14 cellular contexts compared by ENCODE assay signal in the genomic region with DNA sequence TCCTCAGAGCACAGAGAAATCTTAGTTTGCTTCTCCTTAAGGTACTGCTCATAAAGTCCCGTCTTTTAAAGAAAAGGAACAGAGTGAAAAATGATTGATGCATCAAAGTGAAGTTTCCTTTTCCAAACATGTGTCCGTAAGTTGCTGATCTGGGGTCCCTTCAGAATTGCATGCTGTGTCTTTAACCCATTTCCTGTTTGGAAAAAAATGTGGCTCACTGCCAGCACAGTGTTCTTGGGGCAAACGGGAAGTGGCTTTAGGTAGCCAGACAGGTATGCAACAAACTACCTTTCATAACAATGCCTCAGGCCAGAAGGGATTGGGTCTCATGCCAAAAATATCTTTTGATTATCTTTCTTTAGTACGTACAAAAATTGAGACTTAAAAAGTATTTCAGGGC. TPM values are rescaled to one million over a fixed set of nuclear protein-coding genes. Genes with fewer than 3 reads are reported as not detected.
DNase-seq lines count a peak whose midpoint lies in the region; TF ChIP-seq lines count a peak whose summit lies in the region.
"Had no signal": no experiment of that assay in that cellular context is flagged by ENCODE, and none has a peak within 500 bp of the region (broad histone marks: within the 10 kb centered on the region; RNA-seq: fewer than 3 reads in every experiment).

No MANE protein-coding gene starts in this region.

- no peaks in the 10 kb centered on the region; a peak in 1 of 7 replicates for H3K36me3 Mint-ChIP-seq in H9 (ENCODE audit: insufficient read depth in 1 of 3, low read depth in 3 of 3)
- H3K36me3 Mint-ChIP-seq: CD4-positive, CD25-positive, alpha-beta regulatory T cell had no signal

- H2BK15ac ChIP-seq in H9 (ENCODE audit: low read depth, low read length): no peak overlapping the region

- no peaks in the 10 kb centered on the region for H3K79me1 ChIP-seq in H9 (ENCODE audit: insufficient read depth, low read depth, low read length, poor library complexity, severe bottlenecking)

- H3K56ac ChIP-seq in H9 (ENCODE audit: insufficient read length, low read depth, low read length): no peak overlapping the region

- H3K27me3 ChIP-seq in ACC112 (ENCODE audit: insufficient read depth, low read length) (no peaks in the 10 kb centered on the region), H9 (ENCODE audit: insufficient read depth, low read length) (no peaks in the 10 kb centered on the region), testis (no peaks in the 10 kb centered on the region)
- H3K27me3 ChIP-seq: hepatocyte had no signal

- H3K4me3 Mint-ChIP-seq in H9: no peak overlapping the region
- H3K4me3 Mint-ChIP-seq: CD4-positive, CD25-positive, alpha-beta regulatory T cell; central memory CD8-positive, alpha-beta T cell had no signal

- TF ChIP-seq CTCF in H9 (conservative IDR thresholded peaks at IDR 0.05) (no peak), testis (IDR thresholded peaks at IDR 0.05) (no peak)

- H3K79me2 ChIP-seq in ACC112 (ENCODE audit: control insufficient read depth, insufficient read depth, low read length, unreplicated experiment) (no peaks in the 10 kb centered on the region), H9 (ENCODE audit: insufficient read depth, low read length) (no peaks in the 10 kb centered on the region)
- H3K79me2 ChIP-seq: hepatocyte had no signal

- in situ Hi-C loops in SK-MEL-5 (cut with HindIII; ENCODE audit: low pct_unique_long_range_greater_than_20kb, low sequenced_read_pairs): no loop called here

- no peaks in the 10 kb centered on the region for H3K23me2 ChIP-seq in H9 (ENCODE audit: insufficient read length, low read depth, low read length, poor library complexity, severe bottlenecking)

- H3K4me2 ChIP-seq in H9 (ENCODE audit: insufficient read depth, insufficient read length, low read length): no peak overlapping the region
- H3K4me2 ChIP-seq: hepatocyte had no signal

- no peak overlapping the region for H2BK20ac ChIP-seq in H9 (ENCODE audit: low read depth, low read length, poor library complexity, severe bottlenecking)

- no peak overlapping the region for H4K5ac ChIP-seq in H9 (ENCODE audit: insufficient read length, low read depth, low read length)

- peak overlapping the region in 1 of 3 experiments; percentile 73; a peak in 2 of 7 replicates for H3K27ac Mint-ChIP-seq in H9
- H3K27ac Mint-ChIP-seq: CD4-positive, CD25-positive, alpha-beta regulatory T cell had no signal

- H3K27ac ChIP-seq in ACC112 (ENCODE audit: low read depth, low read length) (peak overlapping the region; percentile 92), H9 (ENCODE audit: insufficient read length, low read depth, low read length) (no peak overlapping the region), testis (no peak overlapping the region)
- H3K27ac ChIP-seq: hepatocyte, SK-N-MC had no signal

- H2AFZ ChIP-seq in ACC112 (ENCODE audit: low read length, unreplicated experiment) (peak overlapping the region; percentile 90), H9 (ENCODE audit: low read length) (peak overlapping the region; percentile 36)
- H2AFZ ChIP-seq: hepatocyte had no signal

- H2BK12ac ChIP-seq in H9 (ENCODE audit: insufficient read length, low read depth, low read length): no peak overlapping the region

- H3K4me3 ChIP-seq in ACC112 (ENCODE audit: low read depth, low read length): peak overlapping the region; percentile 53
- H3K4me3 ChIP-seq in testis: no peak overlapping the region
- H3K4me3 ChIP-seq: hepatocyte, SK-N-MC had no signal

- H3K14ac ChIP-seq in H9 (ENCODE audit: insufficient read depth, low read length): no peak overlapping the region

- H4K8ac ChIP-seq in H9 (replicated peaks; ENCODE audit: insufficient read length, low read depth, low read length): no peak overlapping the region

- no peak overlapping the region for H2AK5ac ChIP-seq in H9 (ENCODE audit: insufficient read length, low read length)

- 0 out of 2 replicates have a peak, but pooled peaks cover 3% of the 10 kb centered on the region for H3K36me3 ChIP-seq in ACC112 (ENCODE audit: insufficient read depth, low read length)
- no peaks in the 10 kb centered on the region for H3K36me3 ChIP-seq in testis (ENCODE audit: low read depth, missing control alignments)

- no peaks in the 10 kb centered on the region for H4K20me1 ChIP-seq in H9 (ENCODE audit: control insufficient read depth, insufficient read depth, insufficient read length)

- H3K9me3 ChIP-seq in H9 (ENCODE audit: control insufficient read depth, low read depth, low read length): no peaks in the 10 kb centered on the region
- no peaks in the 10 kb centered on the region for H3K9me3 ChIP-seq in testis

- no peak overlapping the region for H4K91ac ChIP-seq in H9 (ENCODE audit: insufficient read length, low read depth, low read length)

- no peaks in the 10 kb centered on the region for H3K27me3 Mint-ChIP-seq in H9 (ENCODE audit: low read depth)
- H3K27me3 Mint-ChIP-seq: CD4-positive, CD25-positive, alpha-beta regulatory T cell had no signal

- no peak for DNase-seq in H9
- peak; percentile 37 for DNase-seq in SK-MEL-5 (ENCODE audit: low read depth, low spot score)
- peak; percentile 74 for DNase-seq in islet precursor cell
- DNase-seq in OCI-M1 (lab: John Stamatoyannopoulos, UW): no peak
- no peak for DNase-seq in SKM-1 treated with dmso at 0.1 percent for 144 hours (lab: John Stamatoyannopoulos, UW; ENCODE audit: unreplicated experiment)
- no peak for DNase-seq in testis
- no peak for DNase-seq in NOMO-1 (lab: John Stamatoyannopoulos, UW; ENCODE audit: unreplicated experiment in 2 of 2)
- DNase-seq: NCI-H1694 treated with DMSO at 0.1 percent for 48 hours; stimulated activated CD4-positive, alpha-beta T cell treated with anti-CD3 and anti-CD28 coated beads, Interleukin-4, amount 100 ng/mL, for 1 hour had no signal

- H3K4ac ChIP-seq in H9 (ENCODE audit: low read depth, low read length): no peak overlapping the region

- no peak overlapping the region for H3K18ac ChIP-seq in H9 (ENCODE audit: insufficient read length, low read depth, low read length)

- intact Hi-C loops in testis (cut with DNase I; ENCODE audit: low total_unique reads): loop anchor here (10.0 kb wide), 1 partner anchor 579 kb away; no protein-coding TSS in a partner anchor

- H2BK5ac ChIP-seq in H9 (ENCODE audit: insufficient read length, low read length): no peak overlapping the region

- no CpG with 5 or more reads among the region's 4 CpGs for WGBS in H9 (ENCODE audit: extremely low coverage, insufficient read length, low lambda C conversion rate)
- WGBS in testis, 2 donors: 54 to 60% methylated on average over 4 of the region's 4 CpGs

- H3K4me1 ChIP-seq in ACC112 (ENCODE audit: control insufficient read depth, insufficient read depth, low read length, unreplicated experiment) (peaks cover 45% of the 10 kb centered on the region), H9 (ENCODE audit: insufficient read depth, low read length) (peaks cover 5% of the 10 kb centered on the region; the same call in 1 of the 2 replicates), testis (no peaks in the 10 kb centered on the region)

- H3K9me3 Mint-ChIP-seq in H9: peaks cover 4 to 5% of the 10 kb centered on the region in 2 experiments; a peak in 3 of 5 replicates

- no peak for TF ChIP-seq POLR2A in testis (IDR thresholded peaks at IDR 0.05)

- H3K23ac ChIP-seq in H9 (ENCODE audit: insufficient read length, low read depth, low read length): no peak overlapping the region

- H3K9ac ChIP-seq in H9 (ENCODE audit: extremely low read depth, insufficient read length, low read length): no peak overlapping the region

- H3T11ph ChIP-seq in H9 (ENCODE audit: low read length): no peak overlapping the region

- no peak overlapping the region for H2BK120ac ChIP-seq in H9 (ENCODE audit: low read depth, low read length, poor library complexity, severe bottlenecking)

- peaks cover 12 to 13% of the 10 kb centered on the region in 2 experiments for H3K4me1 Mint-ChIP-seq in H9

RNA-seq across cellular contexts. Expression of a gene that starts 50.9 kb away (rescaled TPM):
- total RNA-seq in H9 (2021): 129 and 144 TPM in 2 replicates
- total RNA-seq in SK-MEL-5 (2014; rRNA removed; shearing (Covaris generic)): 54.8 and 72.5 TPM in 2 replicates
- 22.9 and 23.5 TPM in 2 replicates for polyA plus RNA-seq in SK-MEL-5 (2015; cell fraction: cytosol; rRNA removed)
- 14.6 and 15.2 TPM in 2 replicates for polyA plus RNA-seq in SK-MEL-5 (2015; cell fraction: nucleus; rRNA removed)
- 10 to 100 TPM; 36.3 to 57.2 TPM for total RNA-seq in testis
- polyA plus RNA-seq in testis (ENCODE audit: insufficient read depth, low read depth, low replicate concordance): 65.7 TPM

Comparison
In these comparisons a context has a peak if more than half of its experiments do, and no peak if none do; other contexts are left out.
1. DNase-seq: peak in SK-MEL-5 (single experiment) and islet precursor cell (single experiment); none in H9 (single experiment), OCI-M1 (single experiment), SKM-1 treated with dmso at 0.1 percent for 144 hours (single experiment), testis (single experiment) and NOMO-1 (0 of 2).